ENCODE assay signal across 8 cellular contexts in the genomic region with DNA sequence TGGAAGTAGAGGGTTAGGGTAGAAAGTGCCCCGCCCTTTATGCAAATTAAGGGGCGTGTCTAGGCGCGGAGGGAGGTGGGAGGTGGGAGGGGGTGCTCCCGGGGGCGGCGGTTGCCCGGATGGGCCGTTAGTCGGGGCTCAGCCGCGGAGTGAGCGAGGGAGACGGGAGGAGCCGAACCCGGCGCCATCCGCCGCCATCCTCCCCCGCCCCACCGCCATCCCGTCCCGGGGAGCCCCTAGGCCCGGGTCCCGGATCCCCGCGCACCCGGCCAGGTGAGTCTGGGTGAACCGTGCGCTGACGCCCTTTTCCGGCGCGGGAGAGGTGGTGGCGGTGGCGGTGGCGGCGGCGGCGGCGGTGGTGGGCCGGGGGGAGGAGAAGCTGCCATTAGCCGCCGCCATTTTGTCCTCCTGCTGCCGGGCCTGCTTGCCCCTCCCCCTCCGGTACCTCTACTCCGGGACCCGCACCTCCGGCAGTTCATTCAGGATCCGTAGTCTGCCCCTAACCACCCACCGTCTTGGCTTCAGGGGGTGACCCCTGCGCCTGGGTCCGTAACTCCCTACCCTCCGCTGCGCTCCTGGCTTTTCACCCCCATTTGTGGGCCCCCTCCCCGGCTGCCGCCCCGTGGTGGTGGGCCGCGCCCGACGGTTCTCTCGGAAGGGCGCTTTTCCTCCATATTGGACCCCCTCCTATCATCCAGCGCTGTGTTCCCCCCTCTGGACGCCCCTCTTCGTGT. TPM values are rescaled to one million over a fixed set of nuclear protein-coding genes. Genes with fewer than 3 reads are reported as not detected.
DNase-seq lines count a peak whose midpoint lies in the region; ATAC-seq lines count a peak whose summit lies in the region.

A gene (plus strand): TSS at position 130 of the 734 bp plus-strand sequence. CDS start 2,075 bp downstream, outside the sequence.

- H3K4ac ChIP-seq in mesendoderm (ENCODE audit: low read depth, low read length), result peak within 1 kb of the TSS; percentile 96

- H2AK5ac ChIP-seq in mesendoderm (ENCODE audit: low read length), result peak within 1 kb of the TSS; percentile 91

- H3K9ac ChIP-seq in mesendoderm (ENCODE audit: low read length), result peak within 1 kb of the TSS; percentile 96

- peak within 1 kb of the TSS; percentile 95 for H3K23ac ChIP-seq in mesendoderm (ENCODE audit: low read length)

- peak within 1 kb of the TSS; percentile 85 for H4K5ac ChIP-seq in mesendoderm (ENCODE audit: low read length)

- H2BK15ac ChIP-seq in mesendoderm (replicated peaks; ENCODE audit: low read depth), result no peak within 1 kb of the TSS

- peaks cover 15% of the 10 kb centered on the region for H3K36me3 ChIP-seq in mesendoderm (ENCODE audit: control insufficient read depth, insufficient read depth, low read length)

- H4K8ac ChIP-seq in mesendoderm (ENCODE audit: low read depth, low read length), result peak within 1 kb of the TSS; percentile 90

- H3K4me3 ChIP-seq in mesendoderm (ENCODE audit: low read length), result peak within 1 kb of the TSS; percentile 100

- H2BK120ac ChIP-seq in mesendoderm (ENCODE audit: low read depth, low read length), result peak within 1 kb of the TSS; percentile 69

- H3K79me1 ChIP-seq in mesendoderm (ENCODE audit: low read length), result peaks cover 10% of the 10 kb centered on the region

- peak within 1 kb of the TSS; percentile 100 for H3K27ac ChIP-seq in mesendoderm (ENCODE audit: low read depth, low read length)

- peaks cover 37% of the 10 kb centered on the region for H3K79me2 ChIP-seq in mesendoderm (ENCODE audit: control insufficient read depth, insufficient read depth, low read length)

- H3K4me2 ChIP-seq in mesendoderm (ENCODE audit: low read length), result peak within 1 kb of the TSS; percentile 83

- peak within 1 kb of the TSS; percentile 92 for H2BK5ac ChIP-seq in mesendoderm (ENCODE audit: low read length)

- H3K27me3 ChIP-seq in mesendoderm (ENCODE audit: insufficient read depth, low read length, poor library complexity), result no peaks in the 10 kb centered on the region

- in situ Hi-C loops in ACHN (cut with HindIII; ENCODE audit: low pct_ligation_motif_present, low pct_unique_long_range_greater_than_20kb, low sequenced_read_pairs), result no loop called here

- peaks cover 1% of the 10 kb centered on the region for H3K4me1 ChIP-seq in mesendoderm (ENCODE audit: control insufficient read depth, low read depth, low read length)

- peak within 1 kb of the TSS; percentile 100 for H3K56ac ChIP-seq in mesendoderm (ENCODE audit: low read length)

- DNase-seq in ACHN, result peak; percentile 62
- peak; percentile 75 for DNase-seq in NCI-H2029 treated with DMSO at 0.1 percent for 48 hours (lab: John Stamatoyannopoulos, UW)
- DNase-seq in activated CD4-positive, CD25-positive, alpha-beta regulatory T cell treated with anti-CD3 and anti-CD28 coated beads, Interleukin-2, amount 50 U/mL, for 72 hours, result peak; percentile 93
- peak; percentile 97 for DNase-seq in ecto neural progenitor cell (ENCODE audit: low spot score)
- DNase-seq in mesendoderm, result peak; percentile 89
- DNase-seq in stimulated activated CD8-positive, alpha-beta memory T cell treated with anti-CD3 and anti-CD28 coated beads, Interleukin-4, amount 100 ng/mL, for 1 hour (ENCODE audit: low read depth in 2 of 2, low spot score in 1 of 2), result peak; percentile 46 to 93

- H3K18ac ChIP-seq in mesendoderm (ENCODE audit: low read length), result peak within 1 kb of the TSS; percentile 98

- WGBS in mesendoderm (ENCODE audit: extremely low coverage, insufficient coverage, low lambda C conversion rate), result no CpG with 5 or more reads among the region's 67 CpGs

- peak; percentile 44 for ATAC-seq in GM18520 (IDR thresholded peaks at IDR 0.05; ENCODE audit: unreplicated experiment)
- ATAC-seq in HG03025 (IDR thresholded peaks at IDR 0.05; ENCODE audit: low FRiP score, unreplicated experiment), result peak; percentile 46

RNA-seq across cellular contexts. Expression of the gene that starts here (rescaled TPM):
- 130 TPM for polyA plus RNA-seq in mesendoderm (2013, experiment 1 of 2)
- polyA plus RNA-seq in mesendoderm (2013, experiment 2 of 2), result 129 TPM

Comparison
In these comparisons a context has a peak if more than half of its experiments do, and no peak if none do; other contexts are left out.
1. Peak in every context shown above with its lines: DNase-seq, ATAC-seq, H3K4me3 ChIP-seq and H3K27ac ChIP-seq.